Comparison of ENCODE assay signal across 26 cellular contexts in genomic region chr7:158842486-158842885, GRCh38. TPM values are rescaled to one million over a fixed set of nuclear protein-coding genes. Genes with fewer than 3 reads are reported as not detected.
A peak's percentile ranks its signal among the peaks of the same experiment; 100 is the strongest.
DNase-seq lines count a peak whose midpoint lies in the region; ATAC-seq and TF ChIP-seq lines count a peak whose summit lies in the region.
"Had no signal": no experiment of that assay in that cellular context is flagged by ENCODE, and none has a peak within 500 bp of the region (broad histone marks: within the 10 kb centered on the region; RNA-seq: fewer than 3 reads in every experiment).

No MANE protein-coding gene starts in this region.

- H3K4me1 Mint-ChIP-seq in activated CD8-positive, alpha-beta memory T cell treated with anti-CD3 and anti-CD28 coated beads, Interleukin-2, amount 10 ng/mL, durations not matched to agents 7 days and 5 days, result peaks cover 19% of the 10 kb centered on the region
- H3K4me1 Mint-ChIP-seq in CD8-positive, alpha-beta memory T cell, result peaks cover 16 to 18% (median 18%) of the 10 kb centered on the region in 3 donors
- H3K4me1 Mint-ChIP-seq in T-cell (peaks cover 16 to 23% (median 17%) of the 10 kb centered on the region in 3 donors), endodermal cell (no peaks in the 10 kb centered on the region)
- H3K4me1 Mint-ChIP-seq: stimulated activated memory B cell treated with anti-CD40 and anti-IgM and Interleukin-4, amounts not matched to agents 10 μg/mL and 1 μg/mL and 100 μg/mL, for 72 hours had no signal

- H3K36me3 ChIP-seq in CD8-positive, alpha-beta memory T cell (ENCODE audit: insufficient read depth, low read length), result no peaks in the 10 kb centered on the region
- H3K36me3 ChIP-seq in endodermal cell (ENCODE audit: control insufficient read depth, insufficient read depth, low read length), result no peaks in the 10 kb centered on the region
- H3K36me3 ChIP-seq: adrenal gland, BLaER1, neutrophil, right lobe of liver, suprapubic skin had no signal

- POLR2A ChIA-PET in CD8-positive, alpha-beta memory T cell (lab: Charles Lee), result no interaction called here
- POLR2A ChIA-PET in T-cell (lab: Charles Lee), result interaction anchor here (0.6 to 1.5 kb wide), 2 partner anchors 15 to 24 kb away, joined by 4 to 5 read pairs; no protein-coding TSS in a partner anchor

- CTCF ChIA-PET in activated CD8-positive, alpha-beta memory T cell treated with anti-CD3 and anti-CD28 coated beads, Interleukin-2, amount 10 ng/mL, durations not matched to agents 7 days and 5 days (lab: Charles Lee), result interaction anchor here (1.0 to 1.7 kb wide), 6 partner anchors 9 to 80 kb away, joined by 3 to 5 read pairs (median 3); partner anchors contain the start of gene ESYT2
- CTCF ChIA-PET in CD8-positive, alpha-beta memory T cell (lab: Charles Lee), result interaction anchor here (0.8 to 1.2 kb wide), 2 partner anchors 13 to 20 kb away, joined by 3 read pairs; partner anchors contain the start of gene DYNC2I1
- CTCF ChIA-PET in T-cell (lab: Charles Lee), result no interaction called here

- H3K27me3 Mint-ChIP-seq in activated CD8-positive, alpha-beta memory T cell treated with anti-CD3 and anti-CD28 coated beads, Interleukin-2, amount 10 ng/mL, durations not matched to agents 7 days and 5 days, result no peaks in the 10 kb centered on the region
- H3K27me3 Mint-ChIP-seq in CD8-positive, alpha-beta memory T cell, result no peaks in the 10 kb centered on the region
- H3K27me3 Mint-ChIP-seq in T-cell (no peaks in the 10 kb centered on the region), endodermal cell (ENCODE audit: insufficient read depth) (no peaks in the 10 kb centered on the region)

- TF ChIP-seq CTCF in endodermal cell (conservative IDR thresholded peaks at IDR 0.05), result no peak
- TF ChIP-seq CTCF in lower leg skin (IDR thresholded peaks at IDR 0.05), result no peak

- no peak overlapping the region for H3K9ac ChIP-seq in endodermal cell (ENCODE audit: extremely low read depth, low read length, poor library complexity, severe bottlenecking)
- H3K9ac ChIP-seq: BLaER1 had no signal

- H3K4me3 ChIP-seq in CD8-positive, alpha-beta memory T cell (ENCODE audit: low read length), result no peak overlapping the region
- no peak overlapping the region for H3K4me3 ChIP-seq in endodermal cell (ENCODE audit: low read length)
- H3K4me3 ChIP-seq in lower leg skin (ENCODE audit: low read depth, poor library complexity, severe bottlenecking), result no peak overlapping the region
- H3K4me3 ChIP-seq: adrenal gland, BLaER1, body of pancreas, dorsolateral prefrontal cortex, right lobe of liver, suprapubic skin had no signal

- H3K4me1 ChIP-seq in CD8-positive, alpha-beta memory T cell (ENCODE audit: insufficient read depth, low read length), result peaks cover 15% of the 10 kb centered on the region
- H3K4me1 ChIP-seq in endodermal cell (ENCODE audit: control insufficient read depth, insufficient read depth, low read length), result no peaks in the 10 kb centered on the region
- H3K4me1 ChIP-seq: BLaER1, body of pancreas, right lobe of liver, suprapubic skin had no signal

- H3K27me3 ChIP-seq in CD8-positive, alpha-beta memory T cell (ENCODE audit: insufficient read depth, low read length, poor library complexity, severe bottlenecking), result no peaks in the 10 kb centered on the region
- H3K27me3 ChIP-seq in endodermal cell (ENCODE audit: control insufficient read depth, insufficient read depth, low read length, poor library complexity, severe bottlenecking), result no peaks in the 10 kb centered on the region
- H3K27me3 ChIP-seq: adrenal gland, BLaER1, body of pancreas, dorsolateral prefrontal cortex, neutrophil, right lobe of liver, suprapubic skin had no signal

- intact Hi-C loops in lower leg skin (cut with DNase I; ENCODE audit: low total_unique reads), result loop anchor here (10.0 kb wide), 1 partner anchor 138 kb away; the partner anchor contains the start of gene NCAPG2

- no peak overlapping the region for H3K4me3 Mint-ChIP-seq in activated CD8-positive, alpha-beta memory T cell treated with anti-CD3 and anti-CD28 coated beads, Interleukin-2, amount 10 ng/mL, durations not matched to agents 7 days and 5 days
- H3K4me3 Mint-ChIP-seq in CD8-positive, alpha-beta memory T cell, result no peak overlapping the region
- H3K4me3 Mint-ChIP-seq in T-cell, result no peak overlapping the region
- H3K4me3 Mint-ChIP-seq in endodermal cell, result no peak overlapping the region
- H3K4me3 Mint-ChIP-seq: activated T-helper 1 cell treated with anti-CD3 and anti-CD28 coated beads, Interleukin-12 subunit alpha, Interleukin-12 subunit beta, Interleukin-2, Interleukin-4 antibody, amounts not matched to agents 30 ng/mL and 10 ng/mL and 1 ng/mL, durations not matched to agents 14 hours and 24 hours and 36 hours; memory B cell; stimulated activated memory B cell treated with anti-CD40 and anti-IgM and Interleukin-4, amounts not matched to agents 10 μg/mL and 1 μg/mL and 100 μg/mL, for 72 hours had no signal

- H3K9me3 ChIP-seq in CD8-positive, alpha-beta memory T cell (ENCODE audit: low read length), result no peaks in the 10 kb centered on the region
- peaks cover 20% of the 10 kb centered on the region for H3K9me3 ChIP-seq in endodermal cell (ENCODE audit: control insufficient read depth, low read length)
- H3K9me3 ChIP-seq: body of pancreas, neutrophil, right lobe of liver, suprapubic skin had no signal

- peak overlapping the region; percentile 21 for H3K27ac Mint-ChIP-seq in activated CD8-positive, alpha-beta memory T cell treated with anti-CD3 and anti-CD28 coated beads, Interleukin-2, amount 10 ng/mL, durations not matched to agents 7 days and 5 days
- H3K27ac Mint-ChIP-seq in CD8-positive, alpha-beta memory T cell, result peak overlapping the region in 7 of 8 donors; percentile 33 to 81 (median 62)
- H3K27ac Mint-ChIP-seq in T-cell, result peak overlapping the region; percentile 78 to 86
- H3K27ac Mint-ChIP-seq in endodermal cell, result no peak overlapping the region
- H3K27ac Mint-ChIP-seq: memory B cell; progenitor cell of endocrine pancreas; stimulated activated memory B cell treated with anti-CD40 and anti-IgM and Interleukin-4, amounts not matched to agents 10 μg/mL and 1 μg/mL and 100 μg/mL, for 72 hours had no signal

- DNase-seq in activated CD8-positive, alpha-beta memory T cell treated with anti-CD3 and anti-CD28 coated beads, Interleukin-2, amount 10 ng/mL, durations not matched to agents 7 days and 5 days, result no peak
- no peak for DNase-seq in activated CD8-positive, alpha-beta memory T cell treated with anti-CD3 and anti-CD28 coated beads, Interleukin-2, amount 50 U/mL, for 4 hours
- DNase-seq in CD8-positive, alpha-beta memory T cell, result no peak
- DNase-seq in T-cell (peak in 1 of 34 experiments; percentile 15), endodermal cell (peak; percentile 16), lower leg skin (ENCODE audit: low spot score in 2 of 2) (no peak)
- DNase-seq: body of pancreas; dorsolateral prefrontal cortex; hypothalamus; NCI-H1436; NCI-H2107; NCI-H446; right lobe of liver; stimulated activated CD4-positive, alpha-beta T cell treated with anti-CD3 and anti-CD28 coated beads, Interleukin-12 subunit alpha, Interleukin-12 subunit beta, amount 100 ng/mL, for 4 hours; stimulated activated CD4-positive, alpha-beta T cell treated with anti-CD3 and anti-CD28 coated beads, Interleukin-4, amount 100 ng/mL, for 24 hours had no signal

- no peak for TF ChIP-seq POLR2A in lower leg skin (IDR thresholded peaks at IDR 0.05)

- no peak overlapping the region for H3K27ac ChIP-seq in CD8-positive, alpha-beta memory T cell (ENCODE audit: low read depth, low read length)
- H3K27ac ChIP-seq in endodermal cell (ENCODE audit: low read depth, low read length), result no peak overlapping the region
- H3K27ac ChIP-seq: adrenal gland, BLaER1, body of pancreas, dorsolateral prefrontal cortex, HL-60, neutrophil, right lobe of liver, suprapubic skin had no signal

- no peak for ATAC-seq in activated CD8-positive, alpha-beta memory T cell treated with anti-CD3 and anti-CD28 coated beads, Interleukin-2, amount 10 ng/mL, durations not matched to agents 7 days and 5 days
- ATAC-seq in T-cell (replicated peaks in 1 of 4) (peak in 3 of 4 experiments; percentile 50 to 85 (median 51)), GM21717 (IDR thresholded peaks at IDR 0.05; ENCODE audit: unreplicated experiment) (no peak), GM21381 (IDR thresholded peaks at IDR 0.05; ENCODE audit: unreplicated experiment) (no peak)
- ATAC-seq: body of pancreas; right lobe of liver; stimulated activated memory B cell treated with anti-CD40 and anti-IgM and Interleukin-4, amounts not matched to agents 10 μg/mL and 1 μg/mL and 100 μg/mL, for 72 hours had no signal

- no peaks in the 10 kb centered on the region for H3K36me3 Mint-ChIP-seq in activated CD8-positive, alpha-beta memory T cell treated with anti-CD3 and anti-CD28 coated beads, Interleukin-2, amount 10 ng/mL, durations not matched to agents 7 days and 5 days
- H3K36me3 Mint-ChIP-seq in CD8-positive, alpha-beta memory T cell, result no peaks in the 10 kb centered on the region
- H3K36me3 Mint-ChIP-seq in T-cell (no peaks in the 10 kb centered on the region), endodermal cell (ENCODE audit: low read depth) (no peaks in the 10 kb centered on the region)
- H3K36me3 Mint-ChIP-seq: memory B cell; stimulated activated memory B cell treated with anti-CD40 and anti-IgM and Interleukin-4, amounts not matched to agents 10 μg/mL and 1 μg/mL and 100 μg/mL, for 72 hours had no signal

- 95 to 100% methylated on average over 4 of the region's 4 CpGs for WGBS in endodermal cell (ENCODE audit: insufficient coverage in 1 of 2, insufficient read length in 1 of 2), 2 experiments
- 87 to 88% methylated on average over 4 of the region's 4 CpGs for WGBS in lower leg skin, 2 donors

- H3K9me3 Mint-ChIP-seq in activated CD8-positive, alpha-beta memory T cell treated with anti-CD3 and anti-CD28 coated beads, Interleukin-2, amount 10 ng/mL, durations not matched to agents 7 days and 5 days (ENCODE audit: low read depth), result no peaks in the 10 kb centered on the region
- H3K9me3 Mint-ChIP-seq in CD8-positive, alpha-beta memory T cell, result no peaks in the 10 kb centered on the region
- H3K9me3 Mint-ChIP-seq in T-cell (no peaks in the 10 kb centered on the region), endodermal cell (peaks cover 29% of the 10 kb centered on the region)
- H3K9me3 Mint-ChIP-seq: activated T-helper 1 cell treated with anti-CD3 and anti-CD28 coated beads, Interleukin-12 subunit alpha, Interleukin-12 subunit beta, Interleukin-2, Interleukin-4 antibody, amounts not matched to agents 30 ng/mL and 10 ng/mL and 1 ng/mL, durations not matched to agents 14 hours and 24 hours and 36 hours; memory B cell; stimulated activated memory B cell treated with anti-CD40 and anti-IgM and Interleukin-4, amounts not matched to agents 10 μg/mL and 1 μg/mL and 100 μg/mL, for 72 hours had no signal

RNA-seq across cellular contexts. Expression of gene ESYT2, which starts 13.2 kb away (rescaled TPM):
- 10 to 100 TPM; 79.8 to 86.0 TPM for total RNA-seq in activated CD8-positive, alpha-beta memory T cell treated with anti-CD3 and anti-CD28 coated beads, Interleukin-2, amount 10 ng/mL, durations not matched to agents 7 days and 5 days
- total RNA-seq in CD8-positive, alpha-beta memory T cell, result 10 to 100 TPM; 55.6 to 56.1 TPM
- 99.4 TPM for polyA plus RNA-seq in CD8-positive, alpha-beta memory T cell
- total RNA-seq in T-cell (100 to 1,000 TPM in 4 of 5 donors, 10 to 100 TPM in 1; 99.0 to 122 (median 116) TPM), endodermal cell (10 to 100 TPM; 30.7 to 36.9 TPM), lower leg skin (100 to 1,000 TPM in 1 of 4 donors, 10 to 100 TPM in 3; 75.5 to 101 (median 78.0) TPM)
- polyA plus RNA-seq in endodermal cell (2013, experiment 1 of 2), result 25.1 TPM
- polyA plus RNA-seq in endodermal cell (2013, experiment 2 of 2), result 23.1 TPM

RNA-seq across cellular contexts. Expression of gene DYNC2I1, which starts 13.9 kb away (rescaled TPM):
- total RNA-seq in activated CD8-positive, alpha-beta memory T cell treated with anti-CD3 and anti-CD28 coated beads, Interleukin-2, amount 10 ng/mL, durations not matched to agents 7 days and 5 days, result 10 to 100 TPM; 10.7 to 15.6 TPM
- total RNA-seq in CD8-positive, alpha-beta memory T cell, result 10 to 100 TPM in 1 of 2 experiments, 1 to 10 TPM in 1; 9.8 to 10.6 TPM
- 22.7 TPM for polyA plus RNA-seq in CD8-positive, alpha-beta memory T cell
- total RNA-seq in T-cell, result 10 to 100 TPM; 12.7 to 20.6 (median 15.1) TPM
- total RNA-seq in endodermal cell, result 10 to 100 TPM; 18.5 to 24.2 TPM
- 16.4 TPM for polyA plus RNA-seq in endodermal cell (2013, experiment 1 of 2)
- polyA plus RNA-seq in endodermal cell (2013, experiment 2 of 2), result 14.0 TPM
- 10 to 100 TPM; 10.5 to 16.9 (median 13.0) TPM for total RNA-seq in lower leg skin

Comparison
In these comparisons a context has a peak if more than half of its experiments do, and no peak if none do; other contexts are left out.
1. ATAC-seq: peak in T-cell (3 of 4); none in activated CD8-positive, alpha-beta memory T cell treated with anti-CD3 and anti-CD28 coated beads, Interleukin-2, amount 10 ng/mL, durations not matched to agents 7 days and 5 days (single experiment), GM21717 (single experiment) and GM21381 (single experiment).
2. CTCF ChIA-PET loops: an anchor here in activated CD8-positive, alpha-beta memory T cell treated with anti-CD3 and anti-CD28 coated beads, Interleukin-2, amount 10 ng/mL, durations not matched to agents 7 days and 5 days (1.0 to 1.7 kb wide) and CD8-positive, alpha-beta memory T cell (0.8 to 1.2 kb wide); none called in T-cell.